In the genomic region with DNA sequence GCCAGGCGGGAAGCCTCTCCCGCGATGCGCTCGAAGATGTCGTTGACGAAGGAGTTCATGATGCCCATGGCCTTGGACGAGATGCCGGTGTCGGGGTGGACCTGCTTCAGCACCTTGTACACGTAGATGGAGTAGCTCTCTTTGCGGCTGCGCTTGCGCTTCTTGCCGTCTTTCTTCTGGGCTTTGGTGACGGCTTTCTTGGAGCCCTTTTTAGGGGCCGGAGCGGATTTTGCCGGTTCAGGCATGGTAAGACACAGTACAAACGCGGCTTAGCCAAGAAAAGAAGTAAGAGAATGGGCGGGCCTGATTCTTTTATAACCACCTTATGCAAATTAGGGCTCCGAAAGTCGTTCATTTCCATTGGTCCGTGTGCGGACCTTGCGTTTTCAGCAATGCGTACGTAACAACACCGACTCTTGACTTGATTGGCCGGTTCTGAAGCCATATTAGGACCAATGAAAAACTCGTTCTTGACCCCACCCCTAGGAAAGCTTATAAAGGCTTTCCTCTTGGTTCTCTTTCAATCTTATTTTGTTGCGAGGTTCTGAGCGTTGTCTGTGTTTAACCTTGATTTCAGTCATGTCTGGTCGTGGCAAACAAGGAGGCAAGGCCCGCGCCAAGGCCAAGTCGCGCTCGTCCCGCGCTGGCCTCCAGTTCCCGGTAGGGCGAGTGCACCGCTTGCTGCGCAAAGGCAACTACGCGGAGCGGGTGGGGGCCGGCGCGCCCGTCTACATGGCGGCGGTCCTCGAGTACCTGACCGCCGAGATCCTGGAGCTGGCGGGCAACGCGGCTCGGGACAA, we compare ENCODE assay signal across 8 cellular contexts. TPM values are rescaled to one million over a fixed set of nuclear protein-coding genes. Genes with fewer than 3 reads are reported as not detected.
A peak's percentile ranks its signal among the peaks of the same experiment; 100 is the strongest.
DNase-seq lines count a peak whose midpoint lies in the region; ATAC-seq and TF ChIP-seq lines count a peak whose summit lies in the region.

No MANE protein-coding gene starts in this region.

- H3K4me3 ChIP-seq in right cardiac atrium (ENCODE audit: low read length) (peak overlapping the region; percentile 95), uterus (peak overlapping the region; percentile 72 to 90)

- intact Hi-C loops in right cardiac atrium (cut with DNase I) = no loop called here
- intact Hi-C loops in uterus (cut with DNase I; ENCODE audit: low total_unique reads) = no loop called here

- ATAC-seq in GM18498 (IDR thresholded peaks at IDR 0.05; ENCODE audit: unreplicated experiment) (peak; percentile 61), HG02885 (IDR thresholded peaks at IDR 0.05; ENCODE audit: poor library complexity, unreplicated experiment) (peak; percentile 68), right cardiac atrium (peak; percentile 89 to 91)

- TF ChIP-seq CTCF in uterus (IDR thresholded peaks at IDR 0.05) = peak in 1 of 4 experiments; percentile 40

- peak; percentile 99 for TF ChIP-seq POLR2A in uterus (IDR thresholded peaks at IDR 0.05)

- WGBS in right cardiac atrium = under 1% methylated on average over 62 of the region's 62 CpGs

- H3K27me3 ChIP-seq in right cardiac atrium (ENCODE audit: control insufficient read depth, insufficient read depth) = no peaks in the 10 kb centered on the region
- no peaks in the 10 kb centered on the region for H3K27me3 ChIP-seq in uterus

- H3K27ac ChIP-seq in angular gyrus (ENCODE audit: low read depth, low read length) (peak overlapping the region; percentile 99), right cardiac atrium (ENCODE audit: low read length) (peak overlapping the region; percentile 99), uterus (peak overlapping the region; percentile 99 to 100)

- H3K4me1 ChIP-seq in right cardiac atrium (ENCODE audit: control insufficient read depth, insufficient read depth, low read length) = peaks cover 3% of the 10 kb centered on the region
- peaks cover 0 to 9% of the 10 kb centered on the region in 2 donors for H3K4me1 ChIP-seq in uterus

- DNase-seq in NCI-H1694 (lab: John Stamatoyannopoulos, UW) (peak; percentile 100), T-helper 1 cell (peak; percentile 70 to 99 (median 85)), right cardiac atrium (peak; percentile 83 to 89 (median 88)), pulmonary artery endothelial cell (ENCODE audit: low read depth, low spot score) (peak; percentile 98), uterus (peak; percentile 83 to 96)

- H3K9me3 ChIP-seq in right cardiac atrium (ENCODE audit: control insufficient read depth, low read length) = no peaks in the 10 kb centered on the region
- no peaks in the 10 kb centered on the region for H3K9me3 ChIP-seq in uterus

- no peaks in the 10 kb centered on the region for H3K36me3 ChIP-seq in uterus

RNA-seq across cellular contexts. Expression of gene BOLA1, which starts 12.8 kb away (rescaled TPM):
- total RNA-seq in right cardiac atrium = 10 to 100 TPM; 13.0 to 23.8 (median 19.4) TPM
- 40.2 TPM for polyA plus RNA-seq in right cardiac atrium
- 9.4 and 12.0 TPM in 2 replicates for total RNA-seq in pulmonary artery endothelial cell
- total RNA-seq in uterus = 10 to 100 TPM in 3 of 4 donors, 1 to 10 TPM in 1; 2.1 to 51.2 (median 15.3) TPM

RNA-seq across cellular contexts. Expression of gene SV2A, which starts 31.0 kb away (rescaled TPM):
- 1 to 10 TPM; 1.2 to 2.8 (median 1.6) TPM for total RNA-seq in right cardiac atrium
- polyA plus RNA-seq in right cardiac atrium = 1.0 TPM
- 5.7 and 6.3 TPM in 2 replicates for total RNA-seq in pulmonary artery endothelial cell
- 10 to 100 TPM in 2 of 4 donors, 1 to 10 TPM in 2; 1.5 to 22.6 (median 12.0) TPM for total RNA-seq in uterus

RNA-seq across cellular contexts. Expression of gene SF3B4, which starts 41.0 kb away (rescaled TPM):
- total RNA-seq in right cardiac atrium (10 to 100 TPM; 26.1 to 30.8 (median 29.5) TPM), pulmonary artery endothelial cell (12.4 and 12.7 TPM in 2 replicates), uterus (10 to 100 TPM; 10.9 to 64.6 (median 15.6) TPM)
- polyA plus RNA-seq in right cardiac atrium = 17.8 TPM

RNA-seq across cellular contexts. Expression of gene MTMR11, which starts 50.1 kb away (rescaled TPM):
- total RNA-seq in right cardiac atrium (10 to 100 TPM in 1 of 4 donors, 1 to 10 TPM in 3; 7.1 to 14.9 (median 9.1) TPM), pulmonary artery endothelial cell (3.6 and 5.7 TPM in 2 replicates), uterus (10 to 100 TPM in 3 of 4 donors, 1 to 10 TPM in 1; 6.4 to 48.2 (median 32.1) TPM)
- 3.1 TPM for polyA plus RNA-seq in right cardiac atrium

Comparison
In these comparisons a context has a peak if more than half of its experiments do, and no peak if none do; other contexts are left out.
1. Peak in every context shown above with its lines: DNase-seq, ATAC-seq, H3K4me3 ChIP-seq and H3K27ac ChIP-seq.